Comparison of ENCODE assay signal across 1 cellular context in genomic region chr16:49618955-49619354, GRCh38.
TF ChIP-seq lines count a peak whose summit lies in the region.

No MANE protein-coding gene starts in this region.

TF ChIP-seq in GM12878, 131 proteins besides CTCF, POLR2A, EP300 and RAD21 (continued from another document):
- no peak for TF ChIP-seq MTA2 (IDR thresholded peaks at IDR 0.05; ENCODE audit: low read depth)
